Comparison of ENCODE assay signal across 18 cellular contexts in the genomic region with DNA sequence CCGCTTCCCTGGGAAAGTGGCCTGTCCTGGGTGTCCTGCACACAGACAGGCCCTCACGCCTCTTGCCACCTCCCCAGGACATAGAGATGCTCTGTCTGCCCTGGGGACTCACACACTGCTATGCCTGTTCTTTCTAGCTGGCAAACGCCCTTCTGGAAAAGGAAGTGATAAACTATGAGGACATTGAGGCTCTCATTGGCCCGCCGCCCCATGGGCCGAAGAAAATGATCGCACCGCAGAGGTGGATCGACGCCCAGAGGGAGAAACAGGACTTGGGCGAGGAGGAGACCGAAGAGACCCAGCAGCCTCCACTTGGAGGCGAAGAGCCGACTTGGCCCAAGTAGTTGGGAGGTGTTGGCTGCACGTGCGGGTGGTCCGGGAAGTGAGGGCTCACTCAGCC. TPM values are rescaled to one million over a fixed set of nuclear protein-coding genes. Genes with fewer than 3 reads are reported as not detected.
DNase-seq lines count a peak whose midpoint lies in the region; ATAC-seq and TF ChIP-seq lines count a peak whose summit lies in the region.
"Had no signal": no experiment of that assay in that cellular context is flagged by ENCODE, and none has a peak within 500 bp of the region (broad histone marks: within the 10 kb centered on the region; RNA-seq: fewer than 3 reads in every experiment).

No MANE protein-coding gene starts in this region.

- ATAC-seq in GM18505 (IDR thresholded peaks at IDR 0.05; ENCODE audit: unreplicated experiment) = no peak

- CTCF ChIA-PET in GM10248 (lab: Yijun Ruan, JAX) = interaction anchor here (0.6 to 2.0 kb wide), 14 partner anchors 8 to 304 kb away, joined by 3 to 12 read pairs (median 3); no protein-coding TSS in a partner anchor

- H3K27me3 ChIP-seq in BLaER1 = no peaks in the 10 kb centered on the region
- H3K27me3 ChIP-seq in HUES48 (ENCODE audit: control insufficient read depth, insufficient read depth, low read length) = no peaks in the 10 kb centered on the region
- no peaks in the 10 kb centered on the region for H3K27me3 ChIP-seq in ectodermal cell (ENCODE audit: control insufficient read depth, insufficient read depth, low read length, poor library complexity, severe bottlenecking)
- no peaks in the 10 kb centered on the region for H3K27me3 ChIP-seq in neural progenitor cell
- H3K27me3 ChIP-seq: body of pancreas, suprapubic skin had no signal

- H3F3A ChIP-seq in neural progenitor cell (ENCODE audit: low read depth) = peaks cover 34% of the 10 kb centered on the region

- 93% methylated on average over 17 of the region's 17 CpGs for WGBS in ectodermal cell, 2 experiments

- H3K9me3 Mint-ChIP-seq in neural progenitor cell = no peaks in the 10 kb centered on the region
- H3K9me3 Mint-ChIP-seq: activated naive CD4-positive, alpha-beta T cell treated with anti-CD3 and anti-CD28 coated beads for 36 hours; activated T-cell treated with anti-CD3 and anti-CD28 coated beads, Interleukin-2, amount 50 U/mL, for 24 hours; memory B cell; natural killer cell treated with Interleukin-12 subunit alpha and Interleukin-12 subunit beta and Interleukin-15 and Interleukin-18, amount 100 ng/mL, for 72 hours; T-cell had no signal

- DNase-seq in neural progenitor cell (ENCODE audit: low spot score) (no peak), GM10248 (ENCODE audit: extremely low spot score) (no peak), NCI-H1436 (lab: John Stamatoyannopoulos, UW) (no peak)
- DNase-seq: NCI-H748 treated with DMSO at 0.1 percent for 48 hours had no signal

- H3K4me1 Mint-ChIP-seq in neural progenitor cell = peaks cover 15% of the 10 kb centered on the region

- H3K9ac ChIP-seq in BLaER1 (no peak overlapping the region), HUES48 (ENCODE audit: low read depth, low read length) (no peak overlapping the region), neural progenitor cell (no peak overlapping the region)

- H3K36me3 Mint-ChIP-seq in neural progenitor cell = peaks cover 19% of the 10 kb centered on the region

- H3K4me3 Mint-ChIP-seq in neural progenitor cell = peak overlapping the region; percentile 55
- H3K4me3 Mint-ChIP-seq: activated T-cell treated with anti-CD3 and anti-CD28 coated beads, Interleukin-2, amount 50 U/mL, for 24 hours; memory B cell; natural killer cell treated with Interleukin-12 subunit alpha and Interleukin-12 subunit beta and Interleukin-15 and Interleukin-18, amount 100 ng/mL, for 72 hours had no signal

- POLR2A ChIA-PET in GM10248 (lab: Yijun Ruan, JAX) = no interaction called here

- H3K27ac Mint-ChIP-seq in neural progenitor cell = peak overlapping the region; percentile 12
- H3K27ac Mint-ChIP-seq: activated naive CD4-positive, alpha-beta T cell treated with anti-CD3 and anti-CD28 coated beads for 36 hours; memory B cell; natural killer cell treated with Interleukin-12 subunit alpha and Interleukin-12 subunit beta and Interleukin-15 and Interleukin-18, amount 100 ng/mL, for 72 hours had no signal

- H3K36me3 ChIP-seq in BLaER1 = peaks cover 54% of the 10 kb centered on the region
- peaks cover 71% of the 10 kb centered on the region for H3K36me3 ChIP-seq in HUES48 (ENCODE audit: control insufficient read depth, insufficient read depth, low read length)
- peaks cover 43% of the 10 kb centered on the region for H3K36me3 ChIP-seq in ectodermal cell (ENCODE audit: control insufficient read depth, insufficient read depth, low read length)
- H3K36me3 ChIP-seq in neural progenitor cell = peaks cover under 1% of the 10 kb centered on the region

- TF ChIP-seq CTCF in neural progenitor cell (IDR thresholded peaks at IDR 0.05) (no peak), GM10248 (IDR thresholded peaks at IDR 0.05; ENCODE audit: control extremely low read depth, extremely low read depth, low read depth, missing control alignments) (no peak)

- H3K9me3 ChIP-seq in BLaER1 (no peaks in the 10 kb centered on the region), HUES48 (ENCODE audit: control insufficient read depth, insufficient read depth, low read length) (no peaks in the 10 kb centered on the region), ectodermal cell (ENCODE audit: control insufficient read depth, low read length) (no peaks in the 10 kb centered on the region), neural progenitor cell (ENCODE audit: low read depth) (no peaks in the 10 kb centered on the region)
- H3K9me3 ChIP-seq: body of pancreas, suprapubic skin had no signal

- H2AFZ ChIP-seq in neural progenitor cell (replicated peaks) = no peak overlapping the region

- H3K4me1 ChIP-seq in BLaER1 (peaks cover 38% of the 10 kb centered on the region), HUES48 (ENCODE audit: control insufficient read depth, insufficient read depth, low read length) (peaks cover 1% of the 10 kb centered on the region), ectodermal cell (ENCODE audit: control insufficient read depth, insufficient read depth, low read length) (peaks cover 10% of the 10 kb centered on the region), neural progenitor cell (peaks cover 3% of the 10 kb centered on the region)

- peaks cover 8% of the 10 kb centered on the region for H3K27me3 Mint-ChIP-seq in neural progenitor cell (ENCODE audit: insufficient read depth, low read depth)
- H3K27me3 Mint-ChIP-seq: activated T-cell treated with anti-CD3 and anti-CD28 coated beads, Interleukin-2, amount 50 U/mL, for 24 hours; memory B cell; natural killer cell treated with Interleukin-12 subunit alpha and Interleukin-12 subunit beta and Interleukin-15 and Interleukin-18, amount 100 ng/mL, for 72 hours; T-cell had no signal

- H3K4me2 ChIP-seq in BLaER1 (peak overlapping the region; percentile 68), neural progenitor cell (no peak overlapping the region)

- H3K27ac ChIP-seq in BLaER1 (peak overlapping the region; percentile 10; the same call in 1 of the 2 replicates), HUES48 (ENCODE audit: low read depth, low read length) (peak overlapping the region; percentile 56), ectodermal cell (ENCODE audit: insufficient read depth, low read depth, low read length, poor library complexity, severe bottlenecking) (peak overlapping the region; percentile 76), neural progenitor cell (peak overlapping the region; percentile 51)
- H3K27ac ChIP-seq: body of pancreas, suprapubic skin had no signal

- peaks cover 20% of the 10 kb centered on the region for H3K79me2 ChIP-seq in neural progenitor cell (ENCODE audit: low read depth)

- no peak for TF ChIP-seq POLR2A in GM18505 (IDR thresholded peaks at IDR 0.05; ENCODE audit: borderline replicate concordance, extremely low read depth, insufficient read depth, insufficient read length)

- H3K4me3 ChIP-seq in BLaER1 (no peak overlapping the region), HUES48 (ENCODE audit: low read depth, low read length) (no peak overlapping the region), ectodermal cell (ENCODE audit: insufficient read depth, low read depth, low read length) (no peak overlapping the region), neural progenitor cell (no peak overlapping the region)
- H3K4me3 ChIP-seq: body of pancreas, coronary artery, suprapubic skin had no signal

- H4K20me1 ChIP-seq in BLaER1 (peaks cover 12% of the 10 kb centered on the region), neural progenitor cell (ENCODE audit: low read depth) (peaks cover 13% of the 10 kb centered on the region)

RNA-seq across cellular contexts. Expression of a gene that starts 3.7 kb away (rescaled TPM):
- polyA plus RNA-seq in ectodermal cell (2013, experiment 1 of 4) = 2,927 TPM
- polyA plus RNA-seq in ectodermal cell (2013, experiment 2 of 4) = 2,895 TPM
- polyA plus RNA-seq in ectodermal cell (2013, experiment 3 of 4) = 3,415 TPM
- polyA plus RNA-seq in ectodermal cell (2013, experiment 4 of 4) = 3,689 TPM
- total RNA-seq in neural progenitor cell (ENCODE audit: low replicate concordance) = 1,914 and 5,602 TPM in 2 replicates

RNA-seq across cellular contexts. Expression of a gene that starts 18.8 kb away (rescaled TPM):
- polyA plus RNA-seq in ectodermal cell (2013, experiment 1 of 4) = 6.8 TPM
- polyA plus RNA-seq in ectodermal cell (2013, experiment 2 of 4) = 8.5 TPM
- 9.5 TPM for polyA plus RNA-seq in ectodermal cell (2013, experiment 3 of 4)
- polyA plus RNA-seq in ectodermal cell (2013, experiment 4 of 4) = 5.8 TPM
- 5.2 and 21.1 TPM in 2 replicates for total RNA-seq in neural progenitor cell (ENCODE audit: low replicate concordance)

RNA-seq across cellular contexts. Expression of a gene that starts 48.5 kb away (rescaled TPM):
- 116 TPM for polyA plus RNA-seq in ectodermal cell (2013, experiment 1 of 4)
- 126 TPM for polyA plus RNA-seq in ectodermal cell (2013, experiment 2 of 4)
- 88.6 TPM for polyA plus RNA-seq in ectodermal cell (2013, experiment 3 of 4)
- 101 TPM for polyA plus RNA-seq in ectodermal cell (2013, experiment 4 of 4)
- 122 and 240 TPM in 2 replicates for total RNA-seq in neural progenitor cell (ENCODE audit: low replicate concordance)

RNA-seq across cellular contexts. Expression of a gene that starts 56.7 kb away (rescaled TPM):
- polyA plus RNA-seq in ectodermal cell (2013, experiment 1 of 4) = 2.3 TPM
- 1.0 TPM for polyA plus RNA-seq in ectodermal cell (2013, experiment 2 of 4)
- polyA plus RNA-seq in ectodermal cell (2013, experiment 3 of 4) = 1.7 TPM
- 1.5 TPM for polyA plus RNA-seq in ectodermal cell (2013, experiment 4 of 4)
- 0.24 and 0.74 TPM in 2 replicates for total RNA-seq in neural progenitor cell (ENCODE audit: low replicate concordance)
- total RNA-seq: activated naive CD4-positive, alpha-beta T cell treated with anti-CD3 and anti-CD28 coated beads for 36 hours; Calu3; fibroblast of villous mesenchyme; natural killer cell treated with Interleukin-12 subunit alpha and Interleukin-12 subunit beta and Interleukin-15 and Interleukin-18, amount 100 ng/mL, for 72 hours had no signal

Comparison
In these comparisons a context has a peak if more than half of its experiments do, and no peak if none do; other contexts are left out.
1. H3K27ac ChIP-seq: peak in every context shown above with its lines; median percentile 76 in ectodermal cell; 56 in HUES48; 51 in neural progenitor cell; 10 in BLaER1.